8 cellular contexts compared by ENCODE assay signal in the genomic region with DNA sequence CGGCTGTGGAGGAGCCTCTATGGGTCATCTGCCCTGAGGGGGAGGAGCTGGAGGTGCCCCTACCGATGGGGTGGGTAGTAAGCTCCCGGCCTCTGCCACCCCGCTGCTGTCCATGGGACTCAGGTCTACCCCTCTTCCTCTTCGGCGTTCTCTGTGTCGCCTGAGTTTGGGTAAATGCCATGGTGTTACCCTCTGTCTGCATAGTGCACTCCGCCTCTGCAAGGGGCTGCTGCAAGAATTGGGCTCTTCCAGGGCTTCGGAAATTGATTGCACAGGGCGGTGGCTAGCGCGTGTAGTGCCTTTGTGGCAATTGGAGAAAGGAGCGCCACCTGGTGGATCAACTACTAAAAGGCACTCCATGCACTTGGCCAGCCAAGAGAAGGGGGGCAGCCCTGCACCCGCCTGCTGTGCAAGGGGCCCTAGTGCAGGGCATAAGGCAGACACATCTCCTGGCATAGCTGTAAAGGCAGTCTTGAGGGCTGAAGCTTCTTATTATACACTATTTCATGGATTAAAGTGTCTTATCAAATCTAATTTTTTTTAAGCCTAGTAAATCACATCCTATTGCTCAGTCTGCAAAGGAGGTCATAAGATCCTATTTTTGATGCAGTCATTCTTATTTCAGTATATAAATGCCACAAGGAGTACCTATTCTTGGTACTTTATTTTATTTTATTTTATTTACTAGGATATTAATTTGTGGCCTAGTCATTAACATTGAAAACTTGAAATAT.
DNase-seq lines count a peak whose midpoint lies in the region; ATAC-seq and TF ChIP-seq lines count a peak whose summit lies in the region.

No MANE protein-coding gene starts in this region.

- H3K27ac Mint-ChIP-seq in activated CD4-positive, alpha-beta T cell treated with anti-CD3 and anti-CD28 coated beads for 36 hours, result no peak overlapping the region

- H3K4me1 ChIP-seq in BLaER1, result peaks cover 22% of the 10 kb centered on the region

- POLR2A ChIA-PET in activated CD4-positive, alpha-beta T cell treated with anti-CD3 and anti-CD28 coated beads for 36 hours (lab: Charles Lee), result no interaction called here

- peak overlapping the region; percentile 91 for H3K4me2 ChIP-seq in BLaER1

- TF ChIP-seq POLR2A in lower leg skin (IDR thresholded peaks at IDR 0.05), result no peak

- no peaks in the 10 kb centered on the region for H3K36me3 ChIP-seq in BLaER1

- intact Hi-C loops in activated CD4-positive, alpha-beta T cell treated with anti-CD3 and anti-CD28 coated beads for 36 hours (cut with DNase I, micrococcal nuclease), result loop anchor here (1.0 to 2.0 kb wide), 2 partner anchors 428 to 599 kb away; no protein-coding TSS in a partner anchor
- intact Hi-C loops in lower leg skin (cut with DNase I; ENCODE audit: low total_unique reads), result loop anchor here (10.0 kb wide), 1 partner anchor 429 kb away; no protein-coding TSS in a partner anchor

- peak overlapping the region; percentile 64 for H3K27ac ChIP-seq in BLaER1

- TF ChIP-seq CTCF in lower leg skin (IDR thresholded peaks at IDR 0.05), result no peak

- ATAC-seq in GM19043 (IDR thresholded peaks at IDR 0.05; ENCODE audit: low read depth, unreplicated experiment) (peak; percentile 98), HG03175 (IDR thresholded peaks at IDR 0.05; ENCODE audit: unreplicated experiment) (peak; percentile 100)
- peak; percentile 99 for ATAC-seq in activated CD4-positive, alpha-beta T cell treated with anti-CD3 and anti-CD28 coated beads for 36 hours

- H3K4me1 Mint-ChIP-seq in activated CD4-positive, alpha-beta T cell treated with anti-CD3 and anti-CD28 coated beads for 36 hours, result peaks cover 3% of the 10 kb centered on the region

- no peak overlapping the region for H3K4me3 Mint-ChIP-seq in activated CD4-positive, alpha-beta T cell treated with anti-CD3 and anti-CD28 coated beads for 36 hours

- H3K4me3 ChIP-seq in BLaER1 (peak overlapping the region; percentile 59), lower leg skin (ENCODE audit: low read depth, poor library complexity, severe bottlenecking) (no peak overlapping the region)

- peaks cover 8% of the 10 kb centered on the region; the same call in 1 of the 2 replicates for H3K27me3 ChIP-seq in BLaER1

- peaks cover 11% of the 10 kb centered on the region for H3K27me3 Mint-ChIP-seq in activated CD4-positive, alpha-beta T cell treated with anti-CD3 and anti-CD28 coated beads for 36 hours

- H4K20me1 ChIP-seq in BLaER1, result no peaks in the 10 kb centered on the region

- DNase-seq in NCI-H446 (lab: John Stamatoyannopoulos, UW), result peak; percentile 35 to 82
- peak; percentile 90 for DNase-seq in activated CD4-positive, alpha-beta T cell treated with anti-CD3 and anti-CD28 coated beads for 36 hours
- peak; percentile 49 for DNase-seq in dedifferentiated amniotic fluid mesenchymal stem cell (ENCODE audit: extremely low spot score)
- peak; percentile 41 to 92 for DNase-seq in lower leg skin (ENCODE audit: low spot score in 2 of 2)
- peak; percentile 41 for DNase-seq in stimulated activated CD8-positive, alpha-beta memory T cell treated with anti-CD3 and anti-CD28 coated beads, Interleukin-12 subunit alpha, Interleukin-12 subunit beta, amount 100 ng/mL, for 24 hours (ENCODE audit: extremely low read depth)

- WGBS in lower leg skin, 2 donors, result 29 to 30% methylated on average over 14 of the region's 14 CpGs

- CTCF ChIA-PET in activated CD4-positive, alpha-beta T cell treated with anti-CD3 and anti-CD28 coated beads for 36 hours (lab: Charles Lee), result interaction anchor here (0.6 to 3.8 kb wide), 19 partner anchors 9 to 1548 kb away, joined by 3 to 34 read pairs (median 3); no protein-coding TSS in a partner anchor

- H3K9me3 ChIP-seq in BLaER1, result no peaks in the 10 kb centered on the region

- H3K36me3 Mint-ChIP-seq in activated CD4-positive, alpha-beta T cell treated with anti-CD3 and anti-CD28 coated beads for 36 hours (ENCODE audit: low read depth), result no peaks in the 10 kb centered on the region

- no peaks in the 10 kb centered on the region for H3K9me3 Mint-ChIP-seq in activated CD4-positive, alpha-beta T cell treated with anti-CD3 and anti-CD28 coated beads for 36 hours (ENCODE audit: low read depth)

- H3K9ac ChIP-seq in BLaER1, result peak overlapping the region; percentile 53
